ENCODE assay signal across 25 cellular contexts in the genomic region with DNA sequence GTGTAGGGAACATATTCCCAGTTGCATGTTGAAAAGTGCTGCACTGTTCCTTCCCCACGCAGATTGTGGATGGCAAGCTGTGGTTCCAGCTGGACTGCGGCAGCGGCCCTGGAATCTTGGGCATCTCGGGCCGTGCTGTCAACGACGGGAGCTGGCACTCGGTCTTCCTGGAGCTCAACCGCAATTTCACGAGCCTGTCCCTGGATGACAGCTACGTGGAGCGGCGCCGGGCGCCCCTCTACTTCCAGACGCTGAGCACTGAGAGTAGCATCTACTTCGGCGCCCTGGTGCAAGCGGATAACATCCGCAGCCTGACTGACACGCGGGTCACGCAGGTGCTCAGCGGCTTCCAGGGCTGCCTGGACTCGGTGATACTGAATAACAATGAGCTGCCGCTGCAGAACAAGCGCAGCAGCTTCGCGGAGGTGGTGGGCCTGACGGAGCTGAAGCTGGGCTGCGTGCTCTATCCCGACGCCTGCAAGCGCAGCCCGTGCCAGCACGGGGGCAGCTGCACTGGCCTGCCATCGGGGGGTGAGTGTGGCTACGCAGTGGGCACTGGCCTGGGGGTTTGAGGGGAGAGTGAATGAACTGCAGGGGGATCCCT.
DNase-seq lines count a peak whose midpoint lies in the region; ATAC-seq and TF ChIP-seq lines count a peak whose summit lies in the region.
"Had no signal": no experiment of that assay in that cellular context is flagged by ENCODE, and none has a peak within 500 bp of the region (broad histone marks: within the 10 kb centered on the region; RNA-seq: fewer than 3 reads in every experiment).

No MANE protein-coding gene starts in this region.

- H2BK15ac ChIP-seq in neuronal stem cell (ENCODE audit: low read length), result no peak overlapping the region

- H3K4me2 ChIP-seq in neuronal stem cell (ENCODE audit: insufficient read depth, low read length, poor library complexity, severe bottlenecking), result no peak overlapping the region

- H3K14ac ChIP-seq in neuronal stem cell (ENCODE audit: low read length), result no peak overlapping the region

- H3K36me3 ChIP-seq in HEK293 (ENCODE audit: control insufficient read depth in 2 of 2, insufficient read depth in 1 of 2, low read length in 2 of 2) (no peaks in the 10 kb centered on the region), left ventricle myocardium inferior (no peaks in the 10 kb centered on the region), neuronal stem cell (replicated peaks in 1 of 2; ENCODE audit: control insufficient read depth in 2 of 2, insufficient read depth in 2 of 2, low read length in 2 of 2) (peaks cover 0 to 92% of the 10 kb centered on the region in 2 donors)
- H3K36me3 ChIP-seq: SJCRH30 had no signal

- no peak for ATAC-seq in GM21390 (IDR thresholded peaks at IDR 0.05; ENCODE audit: unreplicated experiment)
- ATAC-seq: HepG2, Panc1 had no signal

- H3K9ac ChIP-seq in neuronal stem cell (ENCODE audit: low read depth, low read length, poor library complexity), result peak overlapping the region; percentile 60

- no peak overlapping the region for H2AFZ ChIP-seq in neuronal stem cell (ENCODE audit: low read length)

- no peak for TF ChIP-seq CTCF in HEK293 (tag by site-specific recombination; IDR thresholded peaks at IDR 0.05)
- no peak for TF ChIP-seq CTCF in left ventricle myocardium inferior (IDR thresholded peaks at IDR 0.05; ENCODE audit: borderline replicate concordance)

- H3K23ac ChIP-seq in neuronal stem cell (ENCODE audit: low read depth, low read length, poor library complexity), result peak overlapping the region; percentile 60

- no peaks in the 10 kb centered on the region for H3K9me3 ChIP-seq in HEK293 (ENCODE audit: control insufficient read depth, insufficient read depth, low read depth, low read length)
- H3K9me3 ChIP-seq in left ventricle myocardium inferior (replicated peaks), result no peaks in the 10 kb centered on the region
- no peaks in the 10 kb centered on the region for H3K9me3 ChIP-seq in neuronal stem cell (replicated peaks in 1 of 2; ENCODE audit: control insufficient read depth in 2 of 2, insufficient read depth in 1 of 2, low read depth in 1 of 2, low read length in 2 of 2)
- H3K9me3 ChIP-seq: SJCRH30 had no signal

- peaks cover 12% of the 10 kb centered on the region for H3K27me3 ChIP-seq in left ventricle myocardium inferior (ENCODE audit: low read depth)
- no peaks in the 10 kb centered on the region for H3K27me3 ChIP-seq in neuronal stem cell (ENCODE audit: control insufficient read depth in 3 of 3, insufficient read depth in 3 of 3, low read depth in 1 of 3, low read length in 3 of 3)
- H3K27me3 ChIP-seq: SJCRH30 had no signal

- no CpG with 5 or more reads among the region's 38 CpGs for WGBS in neuronal stem cell (ENCODE audit: extremely low coverage in 2 of 2, insufficient read length in 2 of 2, insufficient replicate concordance in 1 of 2), 2 donors

- CTCF ChIA-PET in HEK293 (lab: Yijun Ruan, JAX), result interaction anchor here (0.6 kb wide), 1 partner anchor 230 kb away, joined by 3 read pairs; no protein-coding TSS in a partner anchor

- H2BK12ac ChIP-seq in neuronal stem cell (ENCODE audit: low read length), result no peak overlapping the region

- H3K4me1 ChIP-seq in HEK293 (ENCODE audit: control insufficient read depth, insufficient read depth, low read length), result peaks cover 8% of the 10 kb centered on the region
- peaks cover 6% of the 10 kb centered on the region for H3K4me1 ChIP-seq in left ventricle myocardium inferior
- peaks cover 0 to 9% of the 10 kb centered on the region in 2 donors for H3K4me1 ChIP-seq in neuronal stem cell (ENCODE audit: control insufficient read depth in 2 of 2, insufficient read depth in 1 of 2, low read depth in 1 of 2, low read length in 2 of 2)
- H3K4me1 ChIP-seq: SJCRH30 had no signal

- H3K4me3 ChIP-seq in HEK293 (ENCODE audit: low read depth, low read length), result no peak overlapping the region
- H3K4me3 ChIP-seq in left ventricle myocardium inferior, result peak overlapping the region; percentile 29
- H3K4me3 ChIP-seq in neuronal stem cell (ENCODE audit: low read length in 2 of 2), result no peak overlapping the region
- H3K4me3 ChIP-seq: SJCRH30 had no signal

- no peak overlapping the region for H4K8ac ChIP-seq in neuronal stem cell (ENCODE audit: low read depth, low read length)

- no peaks in the 10 kb centered on the region for H3K79me1 ChIP-seq in neuronal stem cell (ENCODE audit: low read depth, low read length)

- H4K91ac ChIP-seq in neuronal stem cell (ENCODE audit: low read depth, low read length, poor library complexity), result no peak overlapping the region

- no peak overlapping the region for H2BK120ac ChIP-seq in neuronal stem cell (ENCODE audit: low read depth, low read length)

- H2AK5ac ChIP-seq in neuronal stem cell (ENCODE audit: low read depth, low read length), result peak overlapping the region; percentile 38

- POLR2A ChIA-PET in HEK293 (lab: Yijun Ruan, JAX), result no interaction called here

- no peak overlapping the region for H3K4ac ChIP-seq in neuronal stem cell (ENCODE audit: low read length)

- no peak overlapping the region for H2BK5ac ChIP-seq in neuronal stem cell (ENCODE audit: low read length)

- intact Hi-C loops in left ventricle myocardium inferior (cut with micrococcal nuclease), result no loop called here

- DNase-seq in ELF-1 (ENCODE audit: low read depth, low spot score), result peak; percentile 28
- DNase-seq in left ventricle myocardium inferior, result peak; percentile 38
- DNase-seq in neuronal stem cell (ENCODE audit: low spot score), result no peak
- no peak for DNase-seq in activated CD4-positive, CD25-positive, alpha-beta regulatory T cell (lab: John Stamatoyannopoulos, UW)
- no peak for DNase-seq in DMS79 (lab: John Stamatoyannopoulos, UW)
- DNase-seq: Calu3; CD8-positive, alpha-beta memory T cell; DMS153; GDM1; H9; KBM-7; MM.1S; NCI-H1092; NCI-H1436 treated with DMSO at 0.1 percent for 48 hours; NCI-H2029; NCI-H226; NCI-H510A treated with DMSO at 0.1 percent for 48 hours; NCI-H748 treated with DMSO at 0.1 percent for 48 hours; SJCRH30 had no signal

- peak overlapping the region; percentile 22 for H3K18ac ChIP-seq in neuronal stem cell (ENCODE audit: low read length)

- H3K27ac ChIP-seq in HEK293 (ENCODE audit: extremely low read depth, low read depth, low read length), result peak overlapping the region; percentile 77; the same call in 1 of the 2 replicates
- no peak overlapping the region for H3K27ac ChIP-seq in left ventricle myocardium inferior (replicated peaks)
- H3K27ac ChIP-seq in neuronal stem cell (replicated peaks; ENCODE audit: low read length), result no peak overlapping the region
- H3K27ac ChIP-seq: C4-2B, HL-60, SJCRH30 had no signal

TF ChIP-seq in HEK293, 187 proteins besides CTCF, POLR2A, EP300 and RAD21:
- TF ChIP-seq GLIS2 (tag by site-specific recombination; IDR thresholded peaks at IDR 0.05) (no peak), HOXA7 (CRISPR knock-in tag; IDR thresholded peaks at IDR 0.05; ENCODE audit: borderline replicate concordance) (no peak), ZNF121 (tag by site-specific recombination; IDR thresholded peaks at IDR 0.05) (no peak), ZFP3 (tag by site-specific recombination; IDR thresholded peaks at IDR 0.05; ENCODE audit: low read depth) (no peak), ZXDB (tag by site-specific recombination; IDR thresholded peaks at IDR 0.05) (no peak), ZSCAN30 (tag by site-specific recombination; IDR thresholded peaks at IDR 0.05) (no peak), GLI2 (tag by site-specific recombination; IDR thresholded peaks at IDR 0.05; ENCODE audit: borderline replicate concordance, low read depth) (no peak)
- TF ChIP-seq, protein P1, sequence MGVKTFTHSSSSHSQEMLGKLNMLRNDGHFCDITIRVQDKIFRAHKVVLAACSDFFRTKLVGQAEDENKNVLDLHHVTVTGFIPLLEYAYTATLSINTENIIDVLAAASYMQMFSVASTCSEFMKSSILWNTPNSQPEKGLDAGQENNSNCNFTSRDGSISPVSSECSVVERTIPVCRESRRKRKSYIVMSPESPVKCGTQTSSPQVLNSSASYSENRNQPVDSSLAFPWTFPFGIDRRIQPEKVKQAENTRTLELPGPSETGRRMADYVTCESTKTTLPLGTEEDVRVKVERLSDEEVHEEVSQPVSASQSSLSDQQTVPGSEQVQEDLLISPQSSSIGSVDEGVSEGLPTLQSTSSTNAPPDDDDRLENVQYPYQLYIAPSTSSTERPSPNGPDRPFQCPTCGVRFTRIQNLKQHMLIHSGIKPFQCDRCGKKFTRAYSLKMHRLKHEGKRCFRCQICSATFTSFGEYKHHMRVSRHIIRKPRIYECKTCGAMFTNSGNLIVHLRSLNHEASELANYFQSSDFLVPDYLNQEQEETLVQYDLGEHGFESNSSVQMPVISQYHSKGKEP (tag by site-specific recombination; IDR thresholded peaks at IDR 0.05), result no peak

Comparison
In these comparisons a context has a peak if more than half of its experiments do, and no peak if none do; other contexts are left out.
1. DNase-seq: peak in ELF-1 (single experiment) and left ventricle myocardium inferior (single experiment); none in neuronal stem cell (single experiment), activated CD4-positive, CD25-positive, alpha-beta regulatory T cell (0 of 4) and DMS79 (single experiment).